8 cellular contexts compared by ENCODE assay signal in the genomic region with DNA sequence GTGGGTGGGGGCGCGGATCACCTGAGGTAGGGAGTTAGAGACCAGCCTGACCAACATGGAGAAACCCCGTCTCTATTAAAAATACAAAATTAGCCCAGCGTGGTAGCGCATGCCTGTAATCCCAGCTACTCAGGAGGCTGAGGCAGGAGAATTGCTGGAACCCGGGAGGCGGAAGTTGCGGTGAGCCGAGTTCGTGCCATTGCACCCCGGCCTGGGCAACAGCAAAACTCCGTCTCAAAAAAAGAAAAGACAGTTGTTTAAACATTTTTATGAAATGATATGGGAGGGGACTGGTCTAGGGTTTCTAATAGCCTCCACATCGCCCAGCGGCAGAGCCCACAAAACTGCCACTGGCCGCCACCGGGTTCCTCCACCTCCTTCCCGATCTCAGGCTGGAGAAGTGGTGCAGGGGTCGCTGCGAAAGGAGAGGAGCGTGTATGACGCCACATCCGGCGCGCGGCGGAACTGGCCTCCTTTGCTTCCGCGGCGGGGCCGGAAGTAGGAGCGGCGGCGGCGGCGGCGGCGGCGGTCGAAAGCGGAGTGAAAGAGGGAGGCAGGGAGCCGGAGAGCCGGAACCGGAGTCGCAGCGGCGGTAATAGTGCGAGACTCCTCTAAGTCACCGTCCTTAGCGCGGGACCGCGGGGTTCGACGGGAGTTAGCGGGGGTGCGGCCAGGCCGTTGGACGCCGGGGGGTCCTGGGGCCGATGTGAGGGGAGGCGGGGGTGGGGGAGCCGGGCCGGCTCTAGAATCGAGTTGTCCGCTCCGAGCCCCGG. TPM values are rescaled to one million over a fixed set of nuclear protein-coding genes. Genes with fewer than 3 reads are reported as not detected.
A peak's percentile ranks its signal among the peaks of the same experiment; 100 is the strongest.
DNase-seq lines count a peak whose midpoint lies in the region; ATAC-seq and TF ChIP-seq lines count a peak whose summit lies in the region.

A gene (plus strand): TSS at position 492 of the 773 bp plus-strand sequence. CDS start 384 bp downstream, outside the sequence.

- CTCF ChIA-PET in Caco-2 (lab: Charles Lee): no interaction called here

- BruUV-seq in Caco-2 (replicated peaks; lab: Mats Ljungman, UMichigan): TSS peak; percentile 97

- H3K27me3 ChIP-seq in Caco-2 (replicated peaks; ENCODE audit: control insufficient read depth, insufficient read depth, low read length): no peaks in the 10 kb centered on the region

- peak within 1 kb of the TSS; percentile 82 for H3K4me3 ChIP-seq in Caco-2 (ENCODE audit: low read depth, low read length)
- peak within 1 kb of the TSS; percentile 99 for H3K4me3 ChIP-seq in LNCaP clone FGC (ENCODE audit: low read depth, low read length)
- H3K4me3 ChIP-seq in fibroblast of pulmonary artery (replicated peaks; ENCODE audit: low read depth, low read length): peak within 1 kb of the TSS; percentile 93

- H3K4me1 Mint-ChIP-seq in Caco-2 (ENCODE audit: low read depth, unreplicated experiment) (peaks cover 12% of the 10 kb centered on the region), nephron (peaks cover 19% of the 10 kb centered on the region)

- H3K4me3 Mint-ChIP-seq in Caco-2 (ENCODE audit: unreplicated experiment): peak within 1 kb of the TSS; percentile 82
- H3K4me3 Mint-ChIP-seq in nephron: peak within 1 kb of the TSS; percentile 95 to 98 (median 97)

- peak; percentile 85 to 89 for DNase-seq in Caco-2
- no peak for DNase-seq in LNCaP clone FGC (ENCODE audit: low read depth)
- peak; percentile 93 to 95 for DNase-seq in SHP77 (lab: John Stamatoyannopoulos, UW)
- peak; percentile 86 for DNase-seq in activated T-helper 9 cell treated with anti-CD3 and anti-CD28 coated beads, Interleukin-2, amount 50 U/mL, for 16 hours (ENCODE audit: low read depth)
- DNase-seq in fibroblast of pulmonary artery (ENCODE audit: low read depth): peak; percentile 89
- peak; percentile 93 for DNase-seq in stimulated activated naive CD8-positive, alpha-beta T cell treated with anti-CD3 and anti-CD28 coated beads, Interleukin-15, Interleukin-2, amounts not matched to agents 100 U/mL and 50 U/mL, for 24 hours

- H3K36me3 ChIP-seq in Caco-2 (ENCODE audit: control insufficient read depth, insufficient read depth, low read length): peaks cover 11% of the 10 kb centered on the region

- POLR2A ChIA-PET in Caco-2 (lab: Charles Lee): interaction anchor here (0.9 to 1.3 kb wide), 3 partner anchors 10 to 260 kb away, joined by 5 read pairs; a partner anchor contains a TSS

- no peaks in the 10 kb centered on the region for H3K9me3 ChIP-seq in Caco-2

- H3K27me3 Mint-ChIP-seq in Caco-2 (ENCODE audit: insufficient read depth, unreplicated experiment) (no peaks in the 10 kb centered on the region), nephron (ENCODE audit: low read depth) (no peaks in the 10 kb centered on the region)

- intact Hi-C loops in Caco-2 (cut with micrococcal nuclease; ENCODE audit: unreplicated experiment): no loop called here

- H3K27ac Mint-ChIP-seq in Caco-2 (ENCODE audit: unreplicated experiment) (peak within 1 kb of the TSS; percentile 84), nephron (peak within 1 kb of the TSS; percentile 92 to 98 (median 96))

- ATAC-seq in GM21619 (IDR thresholded peaks at IDR 0.05; ENCODE audit: unreplicated experiment): peak; percentile 76
- ATAC-seq in stimulated activated naive CD8-positive, alpha-beta T cell treated with anti-CD3 and anti-CD28 coated beads, Interleukin-15, Interleukin-2, amounts not matched to agents 100 U/mL and 50 U/mL, for 24 hours: peak; percentile 88

- peaks cover 71% of the 10 kb centered on the region for H3K36me3 Mint-ChIP-seq in Caco-2 (ENCODE audit: insufficient read depth, unreplicated experiment)
- H3K36me3 Mint-ChIP-seq in nephron (ENCODE audit: low read depth): peaks cover 47% of the 10 kb centered on the region

- H3K9me3 Mint-ChIP-seq in Caco-2 (ENCODE audit: unreplicated experiment) (no peaks in the 10 kb centered on the region), nephron (no peaks in the 10 kb centered on the region)

- TF ChIP-seq CTCF in Caco-2 (IDR thresholded peaks at IDR 0.05; ENCODE audit: insufficient read depth in 1 of 2, low read depth in 1 of 2, low read length in 1 of 2, severe bottlenecking in 1 of 2, unreplicated experiment in 1 of 2) (no peak), LNCaP clone FGC (IDR thresholded peaks at IDR 0.05; ENCODE audit: control insufficient read depth, extremely low read depth, insufficient read depth) (peak; percentile 16; the same call in 1 of the 2 replicates), fibroblast of pulmonary artery (IDR thresholded peaks at IDR 0.05; ENCODE audit: low read length, missing control alignments) (no peak), nephron (IDR thresholded peaks at IDR 0.05; ENCODE audit: unreplicated experiment in 3 of 3) (peak in 1 of 3 experiments; percentile 12)

- 0 out of 2 replicates have a peak, but pooled peaks cover 11% of the 10 kb centered on the region for H3K4me1 ChIP-seq in Caco-2

RNA-seq across cellular contexts. Expression of the gene that starts here (rescaled TPM):
- 130 and 134 TPM in 2 replicates for total RNA-seq in Caco-2 (2022)
